In genomic region chr1:119771016-119771415, GRCh38 we compare ENCODE assay signal across 15 cellular contexts. TPM values are rescaled to one million over a fixed set of nuclear protein-coding genes. Genes with fewer than 3 reads are reported as not detected.
DNase-seq lines count a peak whose midpoint lies in the region; TF ChIP-seq lines count a peak whose summit lies in the region.
"Had no signal": no experiment of that assay in that cellular context is flagged by ENCODE, and none has a peak within 500 bp of the region (broad histone marks: within the 10 kb centered on the region; RNA-seq: fewer than 3 reads in every experiment).

No MANE protein-coding gene starts in this region.

- H3K27me3 Mint-ChIP-seq in neural crest cell (ENCODE audit: low read depth): peaks cover 10% of the 10 kb centered on the region

- peaks cover 6% of the 10 kb centered on the region for H3K4me1 Mint-ChIP-seq in neural crest cell

- H3K9me3 Mint-ChIP-seq in neural crest cell: no peaks in the 10 kb centered on the region
- H3K9me3 Mint-ChIP-seq: dendritic cell treated with granulocyte-macrophage colony-stimulating factor and Interleukin-4, amounts not matched to agents 40 ng/mL and 50 ng/mL, for 4 days; stimulated activated naive CD8-positive, alpha-beta T cell treated with anti-CD3 and anti-CD28 coated beads, Interleukin-15, amount 100 ng/mL, for 72 hours had no signal

- peak; percentile 27 for TF ChIP-seq CTCF in neural crest cell (conservative IDR thresholded peaks at IDR 0.05)

- no peak overlapping the region for H3K27ac Mint-ChIP-seq in neural crest cell (ENCODE audit: unreplicated experiment)
- H3K27ac Mint-ChIP-seq: activated CD8-positive, alpha-beta T cell treated with anti-CD3 and anti-CD28 coated beads, Interleukin-2, amount 10 ng/mL, durations not matched to agents 7 days and 5 days; dendritic cell treated with granulocyte-macrophage colony-stimulating factor and Interleukin-4, amounts not matched to agents 40 ng/mL and 50 ng/mL, for 4 days; stimulated activated naive CD8-positive, alpha-beta T cell treated with anti-CD3 and anti-CD28 coated beads, Interleukin-15, amount 100 ng/mL, for 72 hours had no signal

- DNase-seq in NCI-H345 (lab: John Stamatoyannopoulos, UW): peak; percentile 25
- no peak for DNase-seq in NCI-H345 treated with DMSO at 0.1 percent for 48 hours (lab: John Stamatoyannopoulos, UW; ENCODE audit: unreplicated experiment)
- DNase-seq in NCI-H446 treated with DMSO at 0.1 percent for 48 hours (lab: John Stamatoyannopoulos, UW): peak; percentile 19
- DNase-seq in ecto neural progenitor cell (ENCODE audit: low spot score): peak; percentile 54
- DNase-seq in neural crest cell (ENCODE audit: low read depth, low spot score): no peak
- no peak for DNase-seq in retina
- no peak for DNase-seq in activated effector memory CD4-positive, alpha-beta T cell treated with anti-CD3 and anti-CD28 coated beads, Interleukin-2, amount 50 U/mL, for 16 hours
- DNase-seq in NCI-H2227 treated with DMSO at 0.1 percent for 48 hours (lab: John Stamatoyannopoulos, UW): no peak
- DNase-seq: activated CD8-positive, alpha-beta T cell treated with anti-CD3 and anti-CD28 coated beads, Interleukin-2, amount 10 ng/mL, durations not matched to agents 7 days and 5 days; mammary epithelial cell; NCI-H1092 treated with DMSO at 0.1 percent for 48 hours; small intestine; stimulated activated naive CD8-positive, alpha-beta T cell treated with anti-CD3 and anti-CD28 coated beads, Interleukin-15, amount 100 ng/mL, for 72 hours had no signal

- no peaks in the 10 kb centered on the region for H3K36me3 Mint-ChIP-seq in neural crest cell (ENCODE audit: low read depth)

- H3K4me3 Mint-ChIP-seq in neural crest cell: no peak overlapping the region
- H3K4me3 Mint-ChIP-seq: activated CD8-positive, alpha-beta T cell treated with anti-CD3 and anti-CD28 coated beads, Interleukin-2, amount 10 ng/mL, durations not matched to agents 7 days and 5 days; dendritic cell treated with granulocyte-macrophage colony-stimulating factor and Interleukin-4, amounts not matched to agents 40 ng/mL and 50 ng/mL, for 4 days; stimulated activated naive CD8-positive, alpha-beta T cell treated with anti-CD3 and anti-CD28 coated beads, Interleukin-15, amount 100 ng/mL, for 72 hours had no signal

RNA-seq across cellular contexts. Expression of gene HMGCS2, which starts 2.3 kb away (rescaled TPM):
- total RNA-seq in neural crest cell: not detected in 2 replicates
- total RNA-seq: activated CD8-positive, alpha-beta T cell treated with anti-CD3 and anti-CD28 coated beads, Interleukin-2, amount 10 ng/mL, durations not matched to agents 7 days and 5 days; mammary epithelial cell; RPMI7951 had no signal

RNA-seq across cellular contexts. Expression of gene REG4, which starts 40.2 kb away (rescaled TPM):
- not detected in 2 replicates for total RNA-seq in neural crest cell
- total RNA-seq: mammary epithelial cell, RPMI7951 had no signal

RNA-seq across cellular contexts. Expression of gene PHGDH, which starts 59.3 kb away (rescaled TPM):
- 330 and 365 TPM in 2 replicates for total RNA-seq in neural crest cell

Comparison
In these comparisons a context has a peak if more than half of its experiments do, and no peak if none do; other contexts are left out.
1. DNase-seq: peak in NCI-H345 (single experiment), NCI-H446 treated with DMSO at 0.1 percent for 48 hours (single experiment) and ecto neural progenitor cell (single experiment); none in NCI-H345 treated with DMSO at 0.1 percent for 48 hours (single experiment), neural crest cell (single experiment), retina (single experiment), activated effector memory CD4-positive, alpha-beta T cell treated with anti-CD3 and anti-CD28 coated beads, Interleukin-2, amount 50 U/mL, for 16 hours (single experiment) and NCI-H2227 treated with DMSO at 0.1 percent for 48 hours (single experiment).